In genomic region chr14:90968025-90968424, GRCh38 we compare ENCODE assay signal across 22 cellular contexts.
DNase-seq lines count a peak whose midpoint lies in the region; TF ChIP-seq lines count a peak whose summit lies in the region.
"Had no signal": no experiment of that assay in that cellular context is flagged by ENCODE, and none has a peak within 500 bp of the region (broad histone marks: within the 10 kb centered on the region; RNA-seq: fewer than 3 reads in every experiment).

No MANE protein-coding gene starts in this region.

- no peaks in the 10 kb centered on the region for H3K9me3 ChIP-seq in Karpas-422 (ENCODE audit: low read length)
- H3K9me3 ChIP-seq: ascending aorta, sigmoid colon, thyroid gland had no signal

- peaks cover 49% of the 10 kb centered on the region for H4K20me1 ChIP-seq in Karpas-422 (ENCODE audit: insufficient read depth, low read depth, low read length)

- H3K27me3 ChIP-seq in Karpas-422 (ENCODE audit: low read length): peaks cover 6% of the 10 kb centered on the region; the same call in 1 of the 2 replicates
- H3K27me3 ChIP-seq: ascending aorta, heart left ventricle, sigmoid colon, SJCRH30, thyroid gland had no signal

- no peak overlapping the region for H2AFZ ChIP-seq in Karpas-422 (ENCODE audit: low read length)

- H3K36me3 ChIP-seq in Karpas-422 (ENCODE audit: insufficient read depth, low read length): no peaks in the 10 kb centered on the region
- H3K36me3 ChIP-seq: ascending aorta, heart left ventricle, sigmoid colon, SJCRH30, thyroid gland had no signal

- DNase-seq in EH (ENCODE audit: low read depth) (peak; percentile 11), HCEC 1CT (peak; percentile 11), OCI-M1 (lab: John Stamatoyannopoulos, UW) (peak; percentile 69), fibroblast of mammary gland (ENCODE audit: low read depth) (peak; percentile 51), NCI-H1105 (lab: John Stamatoyannopoulos, UW) (no peak), Karpas-422 (no peak), germinal center (ENCODE audit: low spot score) (no peak)
- DNase-seq in central memory CD4-positive, alpha-beta T cell: no peak
- DNase-seq: activated CD4-positive, alpha-beta T cell treated with anti-CD3 and anti-CD28 coated beads, Interleukin-2, amount 10 ng/mL, durations not matched to agents 24 days and 14 days; C1 segment of cervical spinal cord; cortex of kidney; DMS53; heart left ventricle; midbrain; NCI-H1048; NCI-H2171 treated with DMSO at 0.1 percent for 48 hours; nucleus accumbens; sigmoid colon; stimulated activated CD4-positive, alpha-beta T cell treated with anti-CD3 and anti-CD28 coated beads, Interleukin-4, amount 100 ng/mL, for 1 hour; thyroid gland had no signal

- no peak overlapping the region for H3K4me2 ChIP-seq in Karpas-422 (ENCODE audit: low read depth, low read length, poor library complexity, severe bottlenecking)

- H3K4me1 ChIP-seq in Karpas-422 (ENCODE audit: low read length): no peaks in the 10 kb centered on the region
- H3K4me1 ChIP-seq: ascending aorta, SJCRH30, thyroid gland had no signal

- H3K9me2 ChIP-seq in Karpas-422 (replicated peaks; ENCODE audit: insufficient read depth, low read length): no peaks in the 10 kb centered on the region

- no peaks in the 10 kb centered on the region for H3K79me2 ChIP-seq in Karpas-422 (ENCODE audit: low read length)

- no peak overlapping the region for H3K9ac ChIP-seq in Karpas-422 (ENCODE audit: low read length)

- no peak overlapping the region for H3K27ac ChIP-seq in Karpas-422 (ENCODE audit: low read length)
- H3K27ac ChIP-seq: ascending aorta, heart left ventricle, sigmoid colon, SJCRH30, thyroid gland had no signal

- H3K4me3 ChIP-seq in fibroblast of mammary gland (ENCODE audit: control insufficient read depth, low read depth, low read length): no peak overlapping the region
- no peak overlapping the region for H3K4me3 ChIP-seq in Karpas-422 (ENCODE audit: low read length)
- H3K4me3 ChIP-seq: ascending aorta, heart left ventricle, sigmoid colon, SJCRH30, thyroid gland had no signal

- TF ChIP-seq CTCF in fibroblast of mammary gland (conservative IDR thresholded peaks at IDR 0.05; ENCODE audit: control insufficient read depth, insufficient read depth, low read depth, low read length): no peak

Comparison
In these comparisons a context has a peak if more than half of its experiments do, and no peak if none do; other contexts are left out.
1. DNase-seq: peak in EH (single experiment), HCEC 1CT (single experiment), OCI-M1 (single experiment) and fibroblast of mammary gland (single experiment); none in NCI-H1105 (single experiment), Karpas-422 (single experiment), central memory CD4-positive, alpha-beta T cell (single experiment) and germinal center (single experiment).